In genomic region chr4:167232805-167233522, GRCh38 we compare ENCODE assay signal across 14 cellular contexts. TPM values are rescaled to one million over a fixed set of nuclear protein-coding genes. Genes with fewer than 3 reads are reported as not detected.
A peak's percentile ranks its signal among the peaks of the same experiment; 100 is the strongest.
DNase-seq lines count a peak whose midpoint lies in the region; ATAC-seq, FAIRE-seq and TF ChIP-seq lines count a peak whose summit lies in the region.
"Had no signal": no experiment of that assay in that cellular context is flagged by ENCODE, and none has a peak within 500 bp of the region (broad histone marks: within the 10 kb centered on the region; RNA-seq: fewer than 3 reads in every experiment).

No MANE protein-coding gene starts in this region.

- H3K4me3 ChIP-seq in endothelial cell of umbilical vein (replicated peaks in 1 of 3; ENCODE audit: insufficient read depth in 1 of 3, low read depth in 1 of 3, low read length in 3 of 3) (peak overlapping the region in 2 of 3 experiments; percentile 78 to 96), neuronal stem cell (ENCODE audit: low read length in 2 of 2) (peak overlapping the region in 1 of 2 donors; percentile 93), ovary (no peak overlapping the region)

- H3K27ac ChIP-seq in endothelial cell of umbilical vein (ENCODE audit: insufficient read depth, low read depth, low read length) = no peak overlapping the region
- no peak overlapping the region for H3K27ac ChIP-seq in neuronal stem cell (replicated peaks; ENCODE audit: low read length)
- no peak overlapping the region for H3K27ac ChIP-seq in ovary
- H3K27ac ChIP-seq: esophagus squamous epithelium, right lobe of liver had no signal

- H3K36me3 ChIP-seq in endothelial cell of umbilical vein (ENCODE audit: control insufficient read depth in 2 of 2, extremely low read depth in 1 of 2, insufficient read depth in 2 of 2, low read length in 2 of 2) (no peaks in the 10 kb centered on the region), neuronal stem cell (replicated peaks in 1 of 2; ENCODE audit: control insufficient read depth in 2 of 2, insufficient read depth in 2 of 2, low read length in 2 of 2) (no peaks in the 10 kb centered on the region), ovary (no peaks in the 10 kb centered on the region)
- H3K36me3 ChIP-seq: esophagus squamous epithelium, right lobe of liver had no signal

- ATAC-seq in HG03378 (IDR thresholded peaks at IDR 0.05; ENCODE audit: unreplicated experiment) = no peak

- H3K4me2 ChIP-seq in endothelial cell of umbilical vein (ENCODE audit: insufficient read depth, low read length) (peak overlapping the region; percentile 97), neuronal stem cell (ENCODE audit: insufficient read depth, low read length, poor library complexity, severe bottlenecking) (peak overlapping the region; percentile 98)

- H3K79me1 ChIP-seq in neuronal stem cell (ENCODE audit: low read depth, low read length) = no peaks in the 10 kb centered on the region

- H3K9me3 ChIP-seq in endothelial cell of umbilical vein (replicated peaks; ENCODE audit: control insufficient read depth, insufficient read depth, low read length) = no peaks in the 10 kb centered on the region
- H3K9me3 ChIP-seq in neuronal stem cell (replicated peaks in 1 of 2; ENCODE audit: control insufficient read depth in 2 of 2, insufficient read depth in 1 of 2, low read depth in 1 of 2, low read length in 2 of 2) = no peaks in the 10 kb centered on the region
- H3K9me3 ChIP-seq in ovary = no peaks in the 10 kb centered on the region
- H3K9me3 ChIP-seq: esophagus squamous epithelium, right lobe of liver had no signal

- DNase-seq in ELF-1 (ENCODE audit: low read depth, low spot score) = peak; percentile 3
- peak; percentile 44 to 67 for DNase-seq in NCI-H446 (lab: John Stamatoyannopoulos, UW)
- DNase-seq in endothelial cell of umbilical vein (ENCODE audit: low read depth, low spot score) = no peak
- DNase-seq in neuronal stem cell (ENCODE audit: low spot score) = peak; percentile 9
- no peak for DNase-seq in HT-29 (ENCODE audit: low spot score)
- DNase-seq in ovary = no peak
- no peak for DNase-seq in DMS79 (lab: John Stamatoyannopoulos, UW)
- DNase-seq: CD8-positive, alpha-beta memory T cell; esophagus squamous epithelium; left ventricle myocardium superior; NCI-H2171 treated with DMSO at 0.1 percent for 48 hours had no signal

- intact Hi-C loops in endothelial cell of umbilical vein (cut with micrococcal nuclease) (no loop called here), ovary (cut with DNase I) (no loop called here)

- no peak overlapping the region for H3K23ac ChIP-seq in neuronal stem cell (ENCODE audit: low read depth, low read length, poor library complexity)

- no peaks in the 10 kb centered on the region for H3K79me2 ChIP-seq in endothelial cell of umbilical vein (ENCODE audit: control insufficient read depth, insufficient read depth, low read length)

- CTCF ChIA-PET in endothelial cell of umbilical vein (lab: Charles Lee) = interaction anchor here (1.1 to 1.4 kb wide), 3 partner anchors 8 to 921 kb away, joined by 3 to 4 read pairs (median 3); no protein-coding TSS in a partner anchor

- WGBS in neuronal stem cell (ENCODE audit: extremely low coverage in 2 of 2, insufficient read length in 2 of 2, insufficient replicate concordance in 1 of 2), 2 donors = no CpG with 5 or more reads among the region's 21 CpGs
- 56 to 58% (median 57%) methylated on average over 21 of the region's 21 CpGs for WGBS in ovary, 3 donors

- no peak overlapping the region for H3K18ac ChIP-seq in neuronal stem cell (ENCODE audit: low read length)

- H4K8ac ChIP-seq in neuronal stem cell (ENCODE audit: low read depth, low read length) = no peak overlapping the region

- dilution Hi-C loops in endothelial cell of umbilical vein (cut with MboI; ENCODE audit: extremely low pct_ligation_motif_present, low sequenced_read_pairs) = no loop called here

- no TSS peak for BruUV-seq in endothelial cell of umbilical vein (replicated peaks; lab: Mats Ljungman, UMichigan)

- FAIRE-seq in endothelial cell of umbilical vein (lab: Jason Lieb, UNC) = no peak

- H2AFZ ChIP-seq in endothelial cell of umbilical vein (ENCODE audit: low read depth, low read length) (peak overlapping the region; percentile 100), neuronal stem cell (ENCODE audit: low read length) (peak overlapping the region; percentile 95)

- TF ChIP-seq POLR2A in endothelial cell of umbilical vein (IDR thresholded peaks at IDR 0.05; ENCODE audit: low read depth, low read length) (no peak), ovary (IDR thresholded peaks at IDR 0.05) (no peak)

- no peak overlapping the region for H3K9ac ChIP-seq in endothelial cell of umbilical vein (replicated peaks; ENCODE audit: extremely low read depth, insufficient read depth, low read length)
- H3K9ac ChIP-seq in neuronal stem cell (ENCODE audit: low read depth, low read length, poor library complexity) = no peak overlapping the region

- H3K4me1 ChIP-seq in endothelial cell of umbilical vein (ENCODE audit: control insufficient read depth, extremely low read depth, insufficient read depth, low read length) (peaks cover 7% of the 10 kb centered on the region), neuronal stem cell (ENCODE audit: control insufficient read depth in 2 of 2, insufficient read depth in 1 of 2, low read depth in 1 of 2, low read length in 2 of 2) (peaks cover 0 to 8% of the 10 kb centered on the region in 2 donors), ovary (ENCODE audit: insufficient read depth) (peaks cover 3% of the 10 kb centered on the region)

- no peak overlapping the region for H2BK5ac ChIP-seq in neuronal stem cell (ENCODE audit: low read length)

- no peaks in the 10 kb centered on the region for H4K20me1 ChIP-seq in endothelial cell of umbilical vein (replicated peaks; ENCODE audit: control insufficient read depth, extremely low read depth, insufficient read depth, low read length)

- TF ChIP-seq EP300 in ovary (IDR thresholded peaks at IDR 0.05) = no peak

- no peak overlapping the region for H2BK15ac ChIP-seq in neuronal stem cell (ENCODE audit: low read length)

- H2BK12ac ChIP-seq in neuronal stem cell (ENCODE audit: low read length) = no peak overlapping the region

- TF ChIP-seq CTCF in endothelial cell of umbilical vein (IDR thresholded peaks at IDR 0.05; ENCODE audit: extremely low read depth in 1 of 2, insufficient read depth in 1 of 2, low read depth in 1 of 2, low read length in 2 of 2) (no peak), ovary (IDR thresholded peaks at IDR 0.05) (no peak)

- no peak overlapping the region for H2BK120ac ChIP-seq in neuronal stem cell (ENCODE audit: low read depth, low read length)

- H3K14ac ChIP-seq in neuronal stem cell (ENCODE audit: low read length) = no peak overlapping the region

- no peaks in the 10 kb centered on the region for H3K9me1 ChIP-seq in endothelial cell of umbilical vein (replicated peaks; ENCODE audit: control insufficient read depth, extremely low read depth, insufficient read depth, low read length)

- no peak overlapping the region for H4K91ac ChIP-seq in neuronal stem cell (ENCODE audit: low read depth, low read length, poor library complexity)

- H3K27me3 ChIP-seq in endothelial cell of umbilical vein (ENCODE audit: control insufficient read depth in 2 of 2, insufficient read depth in 2 of 2, low read length in 2 of 2) = peaks cover 15 to 38% of the 10 kb centered on the region in 2 experiments
- peaks cover 0 to 51% (median 21%) of the 10 kb centered on the region in 3 experiments for H3K27me3 ChIP-seq in neuronal stem cell (ENCODE audit: control insufficient read depth in 3 of 3, insufficient read depth in 3 of 3, low read depth in 1 of 3, low read length in 3 of 3)
- H3K27me3 ChIP-seq in ovary = no peaks in the 10 kb centered on the region

- H3K4ac ChIP-seq in neuronal stem cell (ENCODE audit: low read length) = no peak overlapping the region

- no peak overlapping the region for H2AK5ac ChIP-seq in neuronal stem cell (ENCODE audit: low read depth, low read length)

- POLR2A ChIA-PET in endothelial cell of umbilical vein (lab: Charles Lee) = no interaction called here

TF ChIP-seq in endothelial cell of umbilical vein, 7 proteins besides CTCF, POLR2A, EP300 and RAD21:
- peak; percentile 6 for TF ChIP-seq EZH2 (IDR thresholded peaks at IDR 0.05; ENCODE audit: borderline replicate concordance, low read depth, low read length, severe bottlenecking)
- no peak for TF ChIP-seq POLR2AphosphoS5 (IDR thresholded peaks at IDR 0.05; ENCODE audit: insufficient read depth, low read depth, low read length)

RNA-seq across cellular contexts. Expression of gene SPOCK3, which starts 1.3 kb away (rescaled TPM):
- not detected in 2 replicates for total RNA-seq in endothelial cell of umbilical vein
- polyA plus RNA-seq in endothelial cell of umbilical vein = 0.06 and 0.10 TPM in 2 replicates
- polyA plus RNA-seq in endothelial cell of umbilical vein (2011; cell fraction: cytosol; rRNA removed) = 0.05 and 0.16 TPM in 2 replicates
- polyA plus RNA-seq in endothelial cell of umbilical vein (2011; cell fraction: nucleus; rRNA removed) = 0.17 and 0.28 TPM in 2 replicates
- 0.27 and 0.91 TPM in 2 replicates for polyA plus RNA-seq in endothelial cell of umbilical vein (2012)
- polyA minus RNA-seq in endothelial cell of umbilical vein = not detected in 2 replicates
- polyA minus RNA-seq in endothelial cell of umbilical vein (2011; cell fraction: cytosol; rRNA and poly(A)+ RNA removed) = not detected
- 0.48 and 0.53 TPM in 2 replicates for polyA minus RNA-seq in endothelial cell of umbilical vein (2011; cell fraction: nucleus; rRNA and poly(A)+ RNA removed)
- polyA plus RNA-seq in neuronal stem cell (2013, experiment 1 of 2) = 0.60 TPM
- polyA plus RNA-seq in neuronal stem cell (2013, experiment 2 of 2) = 0.47 TPM
- total RNA-seq in HT-29 (2014; rRNA removed; shearing (Covaris generic)) = not detected in 2 replicates
- 10 to 100 TPM in 1 of 7 donors, 1 to 10 TPM in 5, under 1 TPM in 1; 0.50 to 11.0 (median 4.5) TPM for total RNA-seq in ovary
- 10 to 100 TPM in 1 of 2 donors, 1 to 10 TPM in 1; 1.6 to 10.0 TPM for polyA plus RNA-seq in ovary
- total RNA-seq: CD8-positive, alpha-beta memory T cell; esophagus squamous epithelium had no signal
- polyA plus RNA-seq: CD8-positive, alpha-beta memory T cell; IgD-negative memory B cell had no signal

Comparison
In these comparisons a context has a peak if more than half of its experiments do, and no peak if none do; other contexts are left out.
1. DNase-seq: peak in ELF-1 (single experiment), NCI-H446 (2 of 2) and neuronal stem cell (single experiment); none in endothelial cell of umbilical vein (single experiment), HT-29 (single experiment), ovary (0 of 5) and DMS79 (single experiment).